In genomic region chr12:5619628-5620027, GRCh38 we compare ENCODE assay signal across 15 cellular contexts.
A peak's percentile ranks its signal among the peaks of the same experiment; 100 is the strongest.
DNase-seq lines count a peak whose midpoint lies in the region; ATAC-seq and TF ChIP-seq lines count a peak whose summit lies in the region.
"Had no signal": no experiment of that assay in that cellular context is flagged by ENCODE, and none has a peak within 500 bp of the region (broad histone marks: within the 10 kb centered on the region; RNA-seq: fewer than 3 reads in every experiment).

No MANE protein-coding gene starts in this region.

- intact Hi-C loops in left ventricle myocardium superior (cut with micrococcal nuclease): no loop called here
- intact Hi-C loops in testis (cut with DNase I; ENCODE audit: low total_unique reads): no loop called here

- H3K4me1 ChIP-seq in right atrium auricular region (peaks cover 0 to 6% of the 10 kb centered on the region in 2 donors), gastroesophageal sphincter (peaks cover 0 to 31% (median 14%) of the 10 kb centered on the region in 3 donors), testis (no peaks in the 10 kb centered on the region)

- H3K27me3 ChIP-seq in right atrium auricular region (no peaks in the 10 kb centered on the region), gastroesophageal sphincter (no peaks in the 10 kb centered on the region), testis (no peaks in the 10 kb centered on the region)

- no peak for TF ChIP-seq POLR2A in gastroesophageal sphincter (IDR thresholded peaks at IDR 0.05)
- no peak for TF ChIP-seq POLR2A in testis (IDR thresholded peaks at IDR 0.05)

- no peak for TF ChIP-seq EP300 in gastroesophageal sphincter (IDR thresholded peaks at IDR 0.05)

- TF ChIP-seq CTCF in right atrium auricular region (IDR thresholded peaks at IDR 0.05) (no peak), gastroesophageal sphincter (IDR thresholded peaks at IDR 0.05) (no peak), testis (IDR thresholded peaks at IDR 0.05) (no peak)

- 25% methylated on average over 5 of the region's 5 CpGs; no CpG with 5 or more reads in 1 of the 2 donors for WGBS in gastroesophageal sphincter (ENCODE audit: low coverage in 1 of 2), 2 donors
- 55 to 64% methylated on average over 5 of the region's 5 CpGs for WGBS in testis, 2 donors

- H3K4me3 ChIP-seq in right atrium auricular region (no peak overlapping the region), gastroesophageal sphincter (no peak overlapping the region), testis (no peak overlapping the region)

- H3K36me3 ChIP-seq in right atrium auricular region (no peaks in the 10 kb centered on the region), gastroesophageal sphincter (no peaks in the 10 kb centered on the region), testis (ENCODE audit: low read depth, missing control alignments) (no peaks in the 10 kb centered on the region)

- ATAC-seq in left ventricle myocardium superior: peak; percentile 63
- peak; percentile 43 for ATAC-seq in gastroesophageal sphincter

- no peak for DNase-seq in left ventricle myocardium superior
- DNase-seq in right atrium auricular region (ENCODE audit: low spot score): no peak
- DNase-seq in testis: peak; percentile 17
- DNase-seq in activated CD4-positive, alpha-beta T cell treated with anti-CD3 and anti-CD28 coated beads, Interleukin-2, amount 50 U/mL, for 1 hour: no peak
- no peak for DNase-seq in superior temporal gyrus (ENCODE audit: extremely low spot score)
- DNase-seq: C1 segment of cervical spinal cord; Calu3; CD4-positive, alpha-beta memory T cell; COR-L47; DMS53; DMS79 treated with DMSO at 0.1 percent for 48 hours; GF-D8; GOT3; HCEC 1CT had no signal

- no peaks in the 10 kb centered on the region for H3K9me3 ChIP-seq in right atrium auricular region
- H3K9me3 ChIP-seq in gastroesophageal sphincter: no peaks in the 10 kb centered on the region
- H3K9me3 ChIP-seq in testis: no peaks in the 10 kb centered on the region

- H3K27ac ChIP-seq in right atrium auricular region: no peak overlapping the region
- peak overlapping the region in 2 of 4 donors; percentile 30 to 49 for H3K27ac ChIP-seq in gastroesophageal sphincter
- H3K27ac ChIP-seq in testis: no peak overlapping the region
